In genomic region chr5:160398806-160399205, GRCh38 we compare ENCODE assay signal across 9 cellular contexts. TPM values are rescaled to one million over a fixed set of nuclear protein-coding genes. Genes with fewer than 3 reads are reported as not detected.
DNase-seq lines count a peak whose midpoint lies in the region; ATAC-seq and TF ChIP-seq lines count a peak whose summit lies in the region.
"Had no signal": no experiment of that assay in that cellular context is flagged by ENCODE, and none has a peak within 500 bp of the region (broad histone marks: within the 10 kb centered on the region; RNA-seq: fewer than 3 reads in every experiment).

No MANE protein-coding gene starts in this region.

- no peak for ATAC-seq in activated CD4-positive, alpha-beta T cell treated with anti-CD3 and anti-CD28 coated beads for 36 hours
- ATAC-seq in HG03196 (IDR thresholded peaks at IDR 0.05; ENCODE audit: unreplicated experiment): no peak

- H3K36me3 ChIP-seq in right atrium auricular region (peaks cover 23% of the 10 kb centered on the region), stomach smooth muscle (ENCODE audit: control insufficient read depth in 2 of 2, insufficient read depth in 2 of 2, low read length in 2 of 2) (peaks cover 14% of the 10 kb centered on the region in 2 donors)

- H3K27me3 ChIP-seq in right atrium auricular region (no peaks in the 10 kb centered on the region), stomach smooth muscle (ENCODE audit: control insufficient read depth in 1 of 2, insufficient read depth in 2 of 2, low read length in 2 of 2) (no peaks in the 10 kb centered on the region)

- H3K27me3 Mint-ChIP-seq in activated CD4-positive, alpha-beta T cell treated with anti-CD3 and anti-CD28 coated beads for 36 hours: no peaks in the 10 kb centered on the region

- peak overlapping the region in 1 of 2 donors; percentile 87 for H3K27ac ChIP-seq in right atrium auricular region
- H3K27ac ChIP-seq in stomach smooth muscle (ENCODE audit: low read length): no peak overlapping the region

- peak overlapping the region; percentile 90 to 91 for H3K9ac ChIP-seq in stomach smooth muscle (ENCODE audit: low read length in 2 of 2)

- H3K4me1 ChIP-seq in right atrium auricular region: peaks cover 0 to 30% of the 10 kb centered on the region in 2 donors
- H3K4me1 ChIP-seq in stomach smooth muscle (ENCODE audit: control insufficient read depth, insufficient read depth, low read length): no peaks in the 10 kb centered on the region

- H3K4me3 Mint-ChIP-seq in activated CD4-positive, alpha-beta T cell treated with anti-CD3 and anti-CD28 coated beads for 36 hours: peak overlapping the region; percentile 86

- CTCF ChIA-PET in activated CD4-positive, alpha-beta T cell treated with anti-CD3 and anti-CD28 coated beads for 36 hours (lab: Charles Lee): no interaction called here

- peaks cover 13% of the 10 kb centered on the region for H3K36me3 Mint-ChIP-seq in activated CD4-positive, alpha-beta T cell treated with anti-CD3 and anti-CD28 coated beads for 36 hours (ENCODE audit: low read depth)

- DNase-seq in activated CD4-positive, alpha-beta T cell treated with anti-CD3 and anti-CD28 coated beads for 36 hours: no peak
- no peak for DNase-seq in activated CD4-positive, alpha-beta T cell treated with anti-CD3 and anti-CD28 coated beads, Interleukin-2, amount 50 U/mL, for 48 hours
- DNase-seq in right atrium auricular region (ENCODE audit: low spot score) (no peak), posterior vena cava (ENCODE audit: low spot score) (no peak), NCI-H2081 (lab: John Stamatoyannopoulos, UW) (no peak)
- DNase-seq: cerebellar nuclear complex had no signal

- intact Hi-C loops in activated CD4-positive, alpha-beta T cell treated with anti-CD3 and anti-CD28 coated beads for 36 hours (cut with DNase I, micrococcal nuclease): loop anchor here in 1 of 2 experiments (10.0 kb wide), 1 partner anchor 954 kb away; no protein-coding TSS in a partner anchor
- intact Hi-C loops in posterior vena cava (cut with DNase I): loop anchor here in 1 of 2 donors (10.0 kb wide), 1 partner anchor 374 kb away; no protein-coding TSS in a partner anchor

- POLR2A ChIA-PET in activated CD4-positive, alpha-beta T cell treated with anti-CD3 and anti-CD28 coated beads for 36 hours (lab: Charles Lee): no interaction called here

- H3K9me3 Mint-ChIP-seq in activated CD4-positive, alpha-beta T cell treated with anti-CD3 and anti-CD28 coated beads for 36 hours (ENCODE audit: low read depth): no peaks in the 10 kb centered on the region

- H3K9me3 ChIP-seq in right atrium auricular region (no peaks in the 10 kb centered on the region), stomach smooth muscle (ENCODE audit: control insufficient read depth in 2 of 2, low read length in 2 of 2) (no peaks in the 10 kb centered on the region)

- H3K4me3 ChIP-seq in WI38 (ENCODE audit: low read depth, low read length) (peak overlapping the region; percentile 89), right atrium auricular region (peak overlapping the region; percentile 73 to 84), stomach smooth muscle (ENCODE audit: low read length in 2 of 2) (peak overlapping the region; percentile 81 to 90)

- peaks cover 19% of the 10 kb centered on the region for H3K4me1 Mint-ChIP-seq in activated CD4-positive, alpha-beta T cell treated with anti-CD3 and anti-CD28 coated beads for 36 hours

- no peak for TF ChIP-seq CTCF in WI38 (IDR thresholded peaks at IDR 0.05; ENCODE audit: low read depth, low read length)
- TF ChIP-seq CTCF in right atrium auricular region (IDR thresholded peaks at IDR 0.05): no peak

- peak overlapping the region; percentile 86 for H3K27ac Mint-ChIP-seq in activated CD4-positive, alpha-beta T cell treated with anti-CD3 and anti-CD28 coated beads for 36 hours

RNA-seq across cellular contexts. Expression of gene FAM200C, which starts 1.0 kb away (rescaled TPM):
- 1 to 10 TPM in 1 of 2 experiments, under 1 TPM in 1; 0.91 to 1.3 TPM for total RNA-seq in activated CD4-positive, alpha-beta T cell treated with anti-CD3 and anti-CD28 coated beads for 36 hours
- 1 to 10 TPM; 3.3 to 4.2 TPM for total RNA-seq in right atrium auricular region
- total RNA-seq in posterior vena cava: 1 to 10 TPM; 4.1 to 4.8 TPM

RNA-seq across cellular contexts. Expression of gene SLU7, which starts 20.1 kb away (rescaled TPM):
- 10 to 100 TPM; 41.1 to 53.0 TPM for total RNA-seq in activated CD4-positive, alpha-beta T cell treated with anti-CD3 and anti-CD28 coated beads for 36 hours
- total RNA-seq in right atrium auricular region (10 to 100 TPM; 55.0 to 55.2 TPM), posterior vena cava (10 to 100 TPM; 35.8 to 47.5 TPM)

RNA-seq across cellular contexts. Expression of gene PTTG1, which starts 22.8 kb away (rescaled TPM):
- 100 to 1,000 TPM; 169 to 212 TPM for total RNA-seq in activated CD4-positive, alpha-beta T cell treated with anti-CD3 and anti-CD28 coated beads for 36 hours
- total RNA-seq in right atrium auricular region (1 to 10 TPM; 4.0 to 5.9 TPM), posterior vena cava (1 to 10 TPM; 2.3 to 2.6 TPM)

RNA-seq across cellular contexts. Expression of gene C1QTNF2, which starts 28.4 kb away (rescaled TPM):
- not detected for total RNA-seq in activated CD4-positive, alpha-beta T cell treated with anti-CD3 and anti-CD28 coated beads for 36 hours
- total RNA-seq in right atrium auricular region (1 to 10 TPM; 1.5 to 2.2 TPM), posterior vena cava (1 to 10 TPM; 7.1 to 9.7 TPM)

Comparison
In these comparisons a context has a peak if more than half of its experiments do, and no peak if none do; other contexts are left out.
1. RNA of gene PTTG1, which starts 22.8 kb away (total RNA-seq): 169 to 212 TPM in activated CD4-positive, alpha-beta T cell treated with anti-CD3 and anti-CD28 coated beads for 36 hours; 4.0 to 5.9 TPM in right atrium auricular region and 2.3 to 2.6 TPM in posterior vena cava; every median in the first group is over 10 times any median in the second.
2. Peak in every context shown above with its lines, with median percentiles within 50 percentile points of each other: H3K4me3 ChIP-seq.